ENCODE assay signal across 8 cellular contexts in the genomic region with DNA sequence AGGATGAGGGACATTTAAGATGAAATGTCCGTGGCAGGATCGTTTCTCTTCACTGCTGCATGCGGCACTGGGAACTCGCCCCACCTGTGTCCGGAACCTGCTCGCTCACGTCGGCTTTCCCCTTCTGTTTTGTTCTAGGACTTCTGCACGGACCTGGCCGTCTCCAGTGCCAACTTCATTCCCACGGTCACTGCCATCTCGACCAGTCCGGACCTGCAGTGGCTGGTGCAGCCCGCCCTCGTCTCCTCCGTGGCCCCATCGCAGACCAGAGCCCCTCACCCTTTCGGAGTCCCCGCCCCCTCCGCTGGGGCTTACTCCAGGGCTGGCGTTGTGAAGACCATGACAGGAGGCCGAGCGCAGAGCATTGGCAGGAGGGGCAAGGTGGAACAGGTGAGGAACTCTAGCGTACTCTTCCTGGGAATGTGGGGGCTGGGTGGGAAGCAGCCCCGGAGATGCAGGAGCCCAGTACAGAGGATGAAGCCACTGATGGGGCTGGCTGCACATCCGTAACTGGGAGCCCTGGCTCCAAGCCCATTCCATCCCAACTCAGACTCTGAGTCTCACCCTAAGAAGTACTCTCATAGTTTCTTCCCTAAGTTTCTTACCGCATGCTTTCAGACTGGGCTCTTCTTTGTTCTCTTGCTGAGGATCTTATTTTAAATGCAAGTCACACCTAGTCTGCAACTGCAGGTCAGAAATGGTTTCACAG. TPM values are rescaled to one million over a fixed set of nuclear protein-coding genes. Genes with fewer than 3 reads are reported as not detected.
DNase-seq lines count a peak whose midpoint lies in the region; ATAC-seq, FAIRE-seq and TF ChIP-seq lines count a peak whose summit lies in the region.

No MANE protein-coding gene starts in this region.

- peak overlapping the region; percentile 92 for H3K4me3 Mint-ChIP-seq in GM23338
- H3K4me3 Mint-ChIP-seq in activated CD4-positive, alpha-beta memory T cell treated with anti-CD3 and anti-CD28 coated beads for 36 hours: peak overlapping the region; percentile 92

- peaks cover 39% of the 10 kb centered on the region for H3F3A ChIP-seq in GM23338 (replicated peaks; ENCODE audit: low read depth)

- CTCF ChIA-PET in activated CD4-positive, alpha-beta memory T cell treated with anti-CD3 and anti-CD28 coated beads for 36 hours (lab: Charles Lee): interaction anchor here (1.0 kb wide), 2 partner anchors 15 to 87 kb away, joined by 3 to 4 read pairs; no protein-coding TSS in a partner anchor

- TF ChIP-seq CTCF in GM23338 (conservative IDR thresholded peaks at IDR 0.05; ENCODE audit: low read depth in 2 of 2) (no peak), pancreas (IDR thresholded peaks at IDR 0.05) (no peak)

- H3K27ac ChIP-seq in GM23338 (ENCODE audit: low read depth): peak overlapping the region; percentile 88
- H3K27ac ChIP-seq in pancreas: peak overlapping the region; percentile 99 to 100 (median 100)

- peaks cover 18% of the 10 kb centered on the region for H3K79me2 ChIP-seq in GM23338 (replicated peaks; ENCODE audit: insufficient read depth)

- ATAC-seq in GM23338 (peak; percentile 7), pancreas (no peak), GM19324 (IDR thresholded peaks at IDR 0.05; ENCODE audit: low FRiP score, unreplicated experiment) (no peak), HG02588 (IDR thresholded peaks at IDR 0.05; ENCODE audit: unreplicated experiment) (no peak)

- FAIRE-seq in pancreas (lab: Jason Lieb, UNC): no peak
- no peak for FAIRE-seq in HTR-8/SVneo (lab: Jason Lieb, UNC)
- FAIRE-seq in H54 (lab: Jason Lieb, UNC): no peak

- peaks cover 23% of the 10 kb centered on the region for H3K4me1 ChIP-seq in GM23338 (ENCODE audit: insufficient read depth)
- H3K4me1 ChIP-seq in pancreas: peaks cover 15 to 36% (median 19%) of the 10 kb centered on the region in 3 donors

- POLR2A ChIA-PET in activated CD4-positive, alpha-beta memory T cell treated with anti-CD3 and anti-CD28 coated beads for 36 hours (lab: Charles Lee): interaction anchor here (1.0 to 1.8 kb wide), 8 partner anchors 10 to 153 kb away, joined by 3 to 11 read pairs (median 6); partner anchors contain the start of gene NEK9

- no peaks in the 10 kb centered on the region for H3K9me3 ChIP-seq in pancreas

- DNase-seq in GM23338 (ENCODE audit: low spot score) (peak; percentile 79), globus pallidus (ENCODE audit: low spot score) (peak; percentile 38), pancreas (peak; percentile 56 to 86 (median 68)), HTR-8/SVneo (ENCODE audit: insufficient read length, low spot score) (no peak), H54 (ENCODE audit: insufficient read length, low spot score) (no peak)
- DNase-seq in activated CD4-positive, alpha-beta memory T cell treated with anti-CD3 and anti-CD28 coated beads for 36 hours: no peak

- H3K27me3 ChIP-seq in GM23338 (ENCODE audit: insufficient read depth) (peaks cover 35% of the 10 kb centered on the region), pancreas (no peaks in the 10 kb centered on the region)

- H3K9me2 ChIP-seq in GM23338 (ENCODE audit: insufficient read depth): no peaks in the 10 kb centered on the region

- WGBS in pancreas, 2 donors: 14 to 15% methylated on average over 27 of the region's 27 CpGs

- intact Hi-C loops in activated CD4-positive, alpha-beta memory T cell treated with anti-CD3 and anti-CD28 coated beads for 36 hours (cut with micrococcal nuclease): no loop called here
- intact Hi-C loops in pancreas (cut with DNase I): loop anchor here in 1 of 3 donors (10.0 kb wide), 1 partner anchor 115 kb away; no protein-coding TSS in a partner anchor

- H3K4me2 ChIP-seq in GM23338: peak overlapping the region; percentile 97

- H3K4me3 ChIP-seq in GM23338: peak overlapping the region; percentile 99
- H3K4me3 ChIP-seq in pancreas: peak overlapping the region; percentile 49 to 99 (median 77)

- peaks cover 60% of the 10 kb centered on the region for H3K27me3 Mint-ChIP-seq in GM23338 (ENCODE audit: insufficient read depth, low read depth, poor library complexity)
- peaks cover 10% of the 10 kb centered on the region for H3K27me3 Mint-ChIP-seq in activated CD4-positive, alpha-beta memory T cell treated with anti-CD3 and anti-CD28 coated beads for 36 hours

- H3K36me3 ChIP-seq in GM23338 (ENCODE audit: insufficient read depth) (0 out of 2 replicates have a peak, but pooled peaks cover 12% of the 10 kb centered on the region), pancreas (peaks cover 0 to 18% (median 0%) of the 10 kb centered on the region in 3 donors)

- H3K36me3 Mint-ChIP-seq in GM23338 (ENCODE audit: low read depth): peaks cover 31% of the 10 kb centered on the region
- peaks cover 25% of the 10 kb centered on the region for H3K36me3 Mint-ChIP-seq in activated CD4-positive, alpha-beta memory T cell treated with anti-CD3 and anti-CD28 coated beads for 36 hours

- H3K4me1 Mint-ChIP-seq in GM23338: peaks cover 33% of the 10 kb centered on the region
- peaks cover 44% of the 10 kb centered on the region for H3K4me1 Mint-ChIP-seq in activated CD4-positive, alpha-beta memory T cell treated with anti-CD3 and anti-CD28 coated beads for 36 hours (ENCODE audit: low read depth)

- 0 out of 2 replicates have a peak, but pooled peaks cover 7% of the 10 kb centered on the region for H4K20me1 ChIP-seq in GM23338 (replicated peaks; ENCODE audit: insufficient read depth)

- TF ChIP-seq POLR2A in H54 (IDR thresholded peaks at IDR 0.05; ENCODE audit: low read depth, low read length): no peak

- H2AFZ ChIP-seq in GM23338: no peak overlapping the region

- no peaks in the 10 kb centered on the region; the same call in 1 of the 3 replicates for H3K9me3 Mint-ChIP-seq in GM23338
- H3K9me3 Mint-ChIP-seq in activated CD4-positive, alpha-beta memory T cell treated with anti-CD3 and anti-CD28 coated beads for 36 hours: no peaks in the 10 kb centered on the region

- peak overlapping the region; percentile 100 for H3K27ac Mint-ChIP-seq in GM23338
- H3K27ac Mint-ChIP-seq in activated CD4-positive, alpha-beta memory T cell treated with anti-CD3 and anti-CD28 coated beads for 36 hours: no peak overlapping the region

TF ChIP-seq in GM23338, 12 proteins besides CTCF, POLR2A, EP300 and RAD21:
- TF ChIP-seq JUNB (IDR thresholded peaks at IDR 0.05; ENCODE audit: unreplicated experiment) (no peak), NANOG (IDR thresholded peaks at IDR 0.05; ENCODE audit: borderline replicate concordance) (peak; percentile 35; the same call in 1 of the 2 replicates)
TF ChIP-seq in GM23338: peak in this region for 1.

RNA-seq across cellular contexts. Expression of gene FOS, which starts 1.3 kb away (rescaled TPM):
- total RNA-seq in GM23338 (2014; rRNA removed; shearing (Covaris generic)): 39.7 and 47.3 TPM in 2 replicates
- polyA plus RNA-seq in GM23338 (2016; fragmentation: Nextera tagmentation; extraction: Ambion mirVana) (48.6 and 54.8 TPM in 2 replicates), pancreas (100 to 1,000 TPM; 103 to 303 TPM)
- 10 to 100 TPM; 21.1 to 26.7 TPM for total RNA-seq in activated CD4-positive, alpha-beta memory T cell treated with anti-CD3 and anti-CD28 coated beads for 36 hours
- 100 to 1,000 TPM in 2 of 6 donors, 10 to 100 TPM in 4; 56.4 to 209 (median 81.4) TPM for total RNA-seq in pancreas

Comparison
In these comparisons a context has a peak if more than half of its experiments do, and no peak if none do; other contexts are left out.
1. DNase-seq: peak in GM23338 (single experiment), globus pallidus (single experiment) and pancreas (6 of 6); none in activated CD4-positive, alpha-beta memory T cell treated with anti-CD3 and anti-CD28 coated beads for 36 hours (single experiment), HTR-8/SVneo (single experiment) and H54 (single experiment).